ENCODE assay signal across 31 cellular contexts in the genomic region with DNA sequence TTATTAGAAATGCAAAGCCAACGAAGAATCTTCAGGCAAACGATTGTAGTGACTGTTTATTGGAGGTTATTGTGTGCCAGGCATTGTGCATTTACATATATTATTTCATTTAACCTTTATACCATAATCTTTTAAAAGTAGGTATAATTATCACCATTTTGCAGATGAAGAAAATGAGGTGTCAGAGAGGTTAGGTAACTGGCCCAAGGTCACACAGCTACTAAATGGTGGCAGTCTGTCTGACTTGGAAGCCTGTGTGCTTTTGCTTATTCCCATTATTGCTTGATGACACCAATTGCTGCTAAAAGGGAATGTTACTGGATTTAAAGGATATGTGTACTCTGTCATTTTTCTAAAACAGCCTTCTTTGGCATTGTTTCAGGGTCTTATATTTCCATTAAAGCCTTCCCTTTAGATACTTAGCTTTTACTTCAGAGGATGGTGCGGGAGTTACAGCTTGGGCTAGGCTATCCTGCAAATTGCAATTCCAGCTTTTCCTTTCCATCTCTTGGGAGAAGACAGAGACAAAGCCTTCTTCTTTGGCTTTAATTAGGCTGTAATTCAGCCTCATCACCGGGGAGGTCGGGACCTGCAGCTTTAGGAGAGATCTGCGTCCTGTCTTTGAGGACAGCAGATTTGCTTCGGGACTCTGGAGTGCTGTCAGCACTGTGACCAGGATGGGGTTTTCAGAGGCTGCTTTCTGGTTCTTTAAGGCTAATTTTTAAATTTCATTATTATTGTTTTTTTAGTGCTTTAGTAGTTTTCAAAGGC. TPM values are rescaled to one million over a fixed set of nuclear protein-coding genes. Genes with fewer than 3 reads are reported as not detected.
DNase-seq lines count a peak whose midpoint lies in the region; ATAC-seq, FAIRE-seq and TF ChIP-seq lines count a peak whose summit lies in the region.
"Had no signal": no experiment of that assay in that cellular context is flagged by ENCODE, and none has a peak within 500 bp of the region (broad histone marks: within the 10 kb centered on the region; RNA-seq: fewer than 3 reads in every experiment).

No MANE protein-coding gene starts in this region.

- in situ Hi-C loops in Panc1 (cut with HindIII; ENCODE audit: low pct_unique_long_range_greater_than_20kb, low sequenced_read_pairs) = no loop called here

- no peak overlapping the region for H3K4me3 Mint-ChIP-seq in stimulated activated naive CD8-positive, alpha-beta T cell treated with anti-CD3 and anti-CD28 coated beads, Interleukin-15, amount 100 ng/mL, for 72 hours
- H3K4me3 Mint-ChIP-seq: activated naive CD8-positive, alpha-beta T cell treated with anti-CD3 and anti-CD28 coated beads, Interleukin-2, amount 50 U/mL, for 24 hours; effector memory CD8-positive, alpha-beta T cell; memory B cell; natural killer cell; stimulated activated naive B cell treated with anti-CD40 and anti-IgM and Interleukin-4, amounts not matched to agents 10 μg/mL and 1 μg/mL and 100 μg/mL, for 72 hours; T-helper 2 cell treated with Interferon-gamma antibody and Interleukin-4, amounts not matched to agents 5 μg/mL and 100 μg/mL, for 36 hours had no signal

- ATAC-seq in A549 (no peak), Panc1 (no peak), sciatic nerve (peak; percentile 84), HG03571 (IDR thresholded peaks at IDR 0.05; ENCODE audit: unreplicated experiment) (no peak)
- no peak for ATAC-seq in stimulated activated naive CD8-positive, alpha-beta T cell treated with anti-CD3 and anti-CD28 coated beads, Interleukin-15, amount 100 ng/mL, for 72 hours
- ATAC-seq: activated naive CD8-positive, alpha-beta T cell treated with anti-CD3 and anti-CD28 coated beads, Interleukin-2, amount 50 U/mL, for 24 hours; body of pancreas; effector memory CD8-positive, alpha-beta T cell; esophagus mucosa; gastrocnemius medialis; natural killer cell; stimulated activated naive B cell treated with anti-CD40 and anti-IgM and Interleukin-4, amounts not matched to agents 10 μg/mL and 1 μg/mL and 100 μg/mL, for 72 hours had no signal

- TF ChIP-seq CTCF in A549 (IDR thresholded peaks at IDR 0.05) = no peak
- no peak for TF ChIP-seq CTCF in Panc1 (IDR thresholded peaks at IDR 0.05)

- H3K4me1 ChIP-seq in A549 = peaks cover 46% of the 10 kb centered on the region
- H3K4me1 ChIP-seq in Panc1 (ENCODE audit: control insufficient read depth, insufficient read depth, low read length) = peaks cover 44% of the 10 kb centered on the region
- H3K4me1 ChIP-seq: gastrocnemius medialis had no signal

- POLR2A ChIA-PET in A549 (lab: Yijun Ruan, JAX) (no interaction called here), Panc1 (lab: Charles Lee) (interaction anchor here (0.6 to 1.7 kb wide), 2 partner anchors 11 to 20 kb away, joined by 5 to 7 read pairs; no protein-coding TSS in a partner anchor)

- H3K9me3 Mint-ChIP-seq in stimulated activated naive CD8-positive, alpha-beta T cell treated with anti-CD3 and anti-CD28 coated beads, Interleukin-15, amount 100 ng/mL, for 72 hours = no peaks in the 10 kb centered on the region
- H3K9me3 Mint-ChIP-seq: activated naive CD8-positive, alpha-beta T cell treated with anti-CD3 and anti-CD28 coated beads, Interleukin-2, amount 50 U/mL, for 24 hours; effector memory CD8-positive, alpha-beta T cell; natural killer cell; stimulated activated naive B cell treated with anti-CD40 and anti-IgM and Interleukin-4, amounts not matched to agents 10 μg/mL and 1 μg/mL and 100 μg/mL, for 72 hours; T-helper 2 cell treated with Interferon-gamma antibody and Interleukin-4, amounts not matched to agents 5 μg/mL and 100 μg/mL, for 36 hours had no signal

- intact Hi-C loops in Panc1 (cut with micrococcal nuclease; ENCODE audit: unreplicated experiment) = no loop called here
- intact Hi-C loops in sciatic nerve (cut with DNase I) = no loop called here

- CTCF ChIA-PET in A549 (lab: Yijun Ruan, JAX) = interaction anchor here (0.6 to 2.2 kb wide), 4 partner anchors 14 to 251 kb away, joined by 3 to 8 read pairs (median 4); no protein-coding TSS in a partner anchor
- CTCF ChIA-PET in Panc1 (lab: Charles Lee) = no interaction called here

- no peak overlapping the region for H3K27ac Mint-ChIP-seq in stimulated activated naive CD8-positive, alpha-beta T cell treated with anti-CD3 and anti-CD28 coated beads, Interleukin-15, amount 100 ng/mL, for 72 hours
- H3K27ac Mint-ChIP-seq: activated naive CD8-positive, alpha-beta T cell treated with anti-CD3 and anti-CD28 coated beads, Interleukin-2, amount 50 U/mL, for 24 hours; effector memory CD8-positive, alpha-beta T cell; memory B cell; natural killer cell; stimulated activated naive B cell treated with anti-CD40 and anti-IgM and Interleukin-4, amounts not matched to agents 10 μg/mL and 1 μg/mL and 100 μg/mL, for 72 hours; T-helper 2 cell treated with Interferon-gamma antibody and Interleukin-4, amounts not matched to agents 5 μg/mL and 100 μg/mL, for 36 hours had no signal

- H3K9me3 ChIP-seq in A549 (no peaks in the 10 kb centered on the region), Panc1 (ENCODE audit: control insufficient read depth, insufficient read depth, low read depth, low read length) (no peaks in the 10 kb centered on the region)
- H3K9me3 ChIP-seq: body of pancreas, gastrocnemius medialis, upper lobe of left lung had no signal

- no peak overlapping the region for H3K4me3 ChIP-seq in A549
- no peak overlapping the region for H3K4me3 ChIP-seq in Panc1 (ENCODE audit: low read depth in 2 of 2, low read length in 2 of 2)
- H3K4me3 ChIP-seq: body of pancreas, gastrocnemius medialis, SK-N-MC, upper lobe of left lung had no signal

- peaks cover 9% of the 10 kb centered on the region for H3K27me3 Mint-ChIP-seq in stimulated activated naive CD8-positive, alpha-beta T cell treated with anti-CD3 and anti-CD28 coated beads, Interleukin-15, amount 100 ng/mL, for 72 hours

- 70% methylated on average over 7 of the region's 7 CpGs for WGBS in A549 (ENCODE audit: missing lambda C conversion rate)

- TF ChIP-seq RAD21 in A549 (conservative IDR thresholded peaks at IDR 0.05 in 1 of 2, IDR thresholded peaks at IDR 0.05 in 1 of 2) = no peak

- DNase-seq in A549 (ENCODE audit: low read depth in 1 of 2, low spot score in 1 of 2) (no peak), Panc1 (ENCODE audit: low read depth, low spot score) (no peak), left kidney (ENCODE audit: low read depth, low spot score) (peak; percentile 18), sciatic nerve (ENCODE audit: low spot score) (no peak), NAMALWA (ENCODE audit: low spot score) (no peak)
- DNase-seq in activated CD4-positive, alpha-beta T cell treated with anti-CD3 and anti-CD28 coated beads for 4 hours = no peak
- DNase-seq in stimulated activated naive CD8-positive, alpha-beta T cell treated with anti-CD3 and anti-CD28 coated beads, Interleukin-15, amount 100 ng/mL, for 72 hours = no peak
- DNase-seq: activated CD4-positive, alpha-beta T cell treated with anti-CD3 and anti-CD28 coated beads, Interleukin-2, amount 50 U/mL, for 4 hours; activated gamma-delta T cell; activated naive CD8-positive, alpha-beta T cell treated with anti-CD3 and anti-CD28 coated beads, Interleukin-2, amount 50 U/mL, for 24 hours; activated T-cell treated with anti-CD3 and anti-CD28 coated beads for 4 hours; body of pancreas; C1 segment of cervical spinal cord; effector memory CD8-positive, alpha-beta T cell; EL; gastrocnemius medialis; kidney; natural killer cell; NCI-H1092 treated with DMSO at 0.1 percent for 48 hours; NCI-H2029 treated with DMSO at 0.1 percent for 48 hours; NCI-H345; NCI-H82; stimulated activated CD4-positive, alpha-beta T cell treated with anti-CD3 and anti-CD28 coated beads, Interleukin-2, amount 100 ng/mL, for 24 hours; stimulated activated naive B cell treated with anti-CD40 and anti-IgM and Interleukin-4, amounts not matched to agents 10 μg/mL and 1 μg/mL and 100 μg/mL, for 72 hours; upper lobe of left lung; WERI-Rb-1 had no signal

- TF ChIP-seq EP300 in A549 (IDR thresholded peaks at IDR 0.05) = no peak

- no TSS peak for BruUV-seq in Panc1 (replicated peaks; lab: Mats Ljungman, UMichigan)

- H3K27me3 ChIP-seq in Panc1 (ENCODE audit: control insufficient read depth, insufficient read depth, low read length) = no peaks in the 10 kb centered on the region
- H3K27me3 ChIP-seq: body of pancreas, gastrocnemius medialis, upper lobe of left lung had no signal

- no peaks in the 10 kb centered on the region for H3K4me1 Mint-ChIP-seq in stimulated activated naive CD8-positive, alpha-beta T cell treated with anti-CD3 and anti-CD28 coated beads, Interleukin-15, amount 100 ng/mL, for 72 hours
- H3K4me1 Mint-ChIP-seq: activated naive CD8-positive, alpha-beta T cell treated with anti-CD3 and anti-CD28 coated beads, Interleukin-2, amount 50 U/mL, for 24 hours; memory B cell; natural killer cell; stimulated activated naive B cell treated with anti-CD40 and anti-IgM and Interleukin-4, amounts not matched to agents 10 μg/mL and 1 μg/mL and 100 μg/mL, for 72 hours had no signal

- no peak overlapping the region for H3K4me2 ChIP-seq in A549

- H3K27ac ChIP-seq in A549 (peak overlapping the region; percentile 92 to 99), Panc1 (ENCODE audit: low read length) (peak overlapping the region; percentile 99)
- H3K27ac ChIP-seq: gastrocnemius medialis, SK-N-MC, WERI-Rb-1 had no signal

- FAIRE-seq in A549 (lab: Jason Lieb, UNC) = no peak
- FAIRE-seq: kidney had no signal

- no peak for TF ChIP-seq POLR2A in A549 (IDR thresholded peaks at IDR 0.05; ENCODE audit: low read length)

- no peaks in the 10 kb centered on the region for H3K36me3 ChIP-seq in Panc1 (ENCODE audit: control insufficient read depth, insufficient read depth, low read length)
- H3K36me3 ChIP-seq: gastrocnemius medialis, upper lobe of left lung, WERI-Rb-1 had no signal

TF ChIP-seq in A549, 52 proteins besides CTCF, POLR2A, EP300 and RAD21 (continues in another document):
- TF ChIP-seq ZNF302 (CRISPR knock-in tag; IDR thresholded peaks at IDR 0.05) (no peak), HOXB5 (CRISPR knock-in tag; IDR thresholded peaks at IDR 0.05) (no peak), TP53 (CRISPR knock-in tag; IDR thresholded peaks at IDR 0.05) (no peak), RFX5 (IDR thresholded peaks at IDR 0.05) (no peak), ZSCAN20 (CRISPR knock-in tag; IDR thresholded peaks at IDR 0.05) (no peak), HEYL (CRISPR knock-in tag; IDR thresholded peaks at IDR 0.05) (no peak), GATA3 (IDR thresholded peaks at IDR 0.05; ENCODE audit: borderline replicate concordance) (no peak), KDM5A (IDR thresholded peaks at IDR 0.05) (no peak), FOXS1 (CRISPR knock-in tag; IDR thresholded peaks at IDR 0.05) (no peak), CBX2 (IDR thresholded peaks at IDR 0.05; ENCODE audit: borderline replicate concordance, low read depth) (no peak), FOSB (CRISPR knock-in tag; IDR thresholded peaks at IDR 0.05) (no peak)

RNA-seq across cellular contexts. Expression of a gene that starts 37.4 kb away (rescaled TPM):
- polyA plus RNA-seq in A549 (2011; rRNA removed) = 193 and 217 TPM in 2 replicates
- 48.0 and 74.2 TPM in 2 replicates for polyA plus RNA-seq in A549 (2012; cell fraction: cytosol; rRNA removed)
- polyA plus RNA-seq in A549 (2012; cell fraction: nucleus; rRNA removed) = 61.4 and 108 TPM in 2 replicates
- polyA plus RNA-seq in A549 (2017; fragmentation: RNase III; extraction: RNeasy Plus Mini Kit Qiagen cat#74134 plus additional on column Dnase treatment) = 44.2 to 51.0 TPM (median 49.0 TPM) in 3 replicates
- 94.7 and 114 TPM in 2 replicates for polyA minus RNA-seq in A549 (2011; rRNA and poly(A)+ RNA removed)
- 299 TPM for total RNA-seq in Panc1 (2021; ENCODE audit: unreplicated experiment)
- 276 TPM for polyA plus RNA-seq in Panc1 (2012; ENCODE audit: insufficient read length)
- total RNA-seq in sciatic nerve = 33.7 TPM
